In the genomic region with DNA sequence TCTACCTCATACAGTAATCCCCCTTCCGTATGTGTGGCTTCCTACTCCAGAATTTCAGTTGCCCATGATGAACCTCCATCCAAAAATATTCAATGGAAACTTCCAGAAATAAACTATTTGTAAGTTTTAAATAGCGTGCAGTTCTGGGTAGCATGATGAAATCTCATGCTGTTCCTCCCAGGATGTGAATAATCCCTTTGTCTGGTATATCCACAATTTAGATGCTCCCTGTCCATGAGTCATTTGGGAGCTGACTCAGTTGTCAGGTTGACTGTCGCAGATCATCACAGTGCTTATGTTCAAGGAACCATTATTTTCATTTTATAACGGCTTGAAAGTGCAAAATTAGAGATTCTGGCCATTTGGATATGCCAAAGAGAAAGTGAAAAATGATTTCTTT, we compare ENCODE assay signal across 1 cellular context.
TF ChIP-seq lines count a peak whose summit lies in the region.

No MANE protein-coding gene starts in this region.

TF ChIP-seq in WTC11, 78 proteins besides CTCF, POLR2A, EP300 and RAD21 (continued from another document):
- TF ChIP-seq OVOL2 (CRISPR knock-in tag; IDR thresholded peaks at IDR 0.05; ENCODE audit: borderline replicate concordance) = no peak
- TF ChIP-seq ESRRA (CRISPR knock-in tag; IDR thresholded peaks at IDR 0.05; ENCODE audit: borderline replicate concordance) = no peak
- no peak for TF ChIP-seq ZBTB43 (CRISPR knock-in tag; IDR thresholded peaks at IDR 0.05)
- no peak for TF ChIP-seq ETV6 (CRISPR knock-in tag; IDR thresholded peaks at IDR 0.05)
- no peak for TF ChIP-seq TCF7 (CRISPR knock-in tag; IDR thresholded peaks at IDR 0.05; ENCODE audit: low read depth)
- TF ChIP-seq, protein P1, sequence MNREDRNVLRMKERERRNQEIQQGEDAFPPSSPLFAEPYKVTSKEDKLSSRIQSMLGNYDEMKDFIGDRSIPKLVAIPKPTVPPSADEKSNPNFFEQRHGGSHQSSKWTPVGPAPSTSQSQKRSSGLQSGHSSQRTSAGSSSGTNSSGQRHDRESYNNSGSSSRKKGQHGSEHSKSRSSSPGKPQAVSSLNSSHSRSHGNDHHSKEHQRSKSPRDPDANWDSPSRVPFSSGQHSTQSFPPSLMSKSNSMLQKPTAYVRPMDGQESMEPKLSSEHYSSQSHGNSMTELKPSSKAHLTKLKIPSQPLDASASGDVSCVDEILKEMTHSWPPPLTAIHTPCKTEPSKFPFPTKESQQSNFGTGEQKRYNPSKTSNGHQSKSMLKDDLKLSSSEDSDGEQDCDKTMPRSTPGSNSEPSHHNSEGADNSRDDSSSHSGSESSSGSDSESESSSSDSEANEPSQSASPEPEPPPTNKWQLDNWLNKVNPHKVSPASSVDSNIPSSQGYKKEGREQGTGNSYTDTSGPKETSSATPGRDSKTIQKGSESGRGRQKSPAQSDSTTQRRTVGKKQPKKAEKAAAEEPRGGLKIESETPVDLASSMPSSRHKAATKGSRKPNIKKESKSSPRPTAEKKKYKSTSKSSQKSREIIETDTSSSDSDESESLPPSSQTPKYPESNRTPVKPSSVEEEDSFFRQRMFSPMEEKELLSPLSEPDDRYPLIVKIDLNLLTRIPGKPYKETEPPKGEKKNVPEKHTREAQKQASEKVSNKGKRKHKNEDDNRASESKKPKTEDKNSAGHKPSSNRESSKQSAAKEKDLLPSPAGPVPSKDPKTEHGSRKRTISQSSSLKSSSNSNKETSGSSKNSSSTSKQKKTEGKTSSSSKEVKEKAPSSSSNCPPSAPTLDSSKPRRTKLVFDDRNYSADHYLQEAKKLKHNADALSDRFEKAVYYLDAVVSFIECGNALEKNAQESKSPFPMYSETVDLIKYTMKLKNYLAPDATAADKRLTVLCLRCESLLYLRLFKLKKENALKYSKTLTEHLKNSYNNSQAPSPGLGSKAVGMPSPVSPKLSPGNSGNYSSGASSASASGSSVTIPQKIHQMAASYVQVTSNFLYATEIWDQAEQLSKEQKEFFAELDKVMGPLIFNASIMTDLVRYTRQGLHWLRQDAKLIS (CRISPR knock-in tag; IDR thresholded peaks at IDR 0.05; ENCODE audit: borderline replicate concordance) = no peak
